In genomic region chr2:28382755-28383154, GRCh38 we compare ENCODE assay signal across 27 cellular contexts. TPM values are rescaled to one million over a fixed set of nuclear protein-coding genes. Genes with fewer than 3 reads are reported as not detected.
A peak's percentile ranks its signal among the peaks of the same experiment; 100 is the strongest.
DNase-seq lines count a peak whose midpoint lies in the region; ATAC-seq, FAIRE-seq and TF ChIP-seq lines count a peak whose summit lies in the region.
"Had no signal": no experiment of that assay in that cellular context is flagged by ENCODE, and none has a peak within 500 bp of the region (broad histone marks: within the 10 kb centered on the region; RNA-seq: fewer than 3 reads in every experiment).

No MANE protein-coding gene starts in this region.

- H3K4me1 Mint-ChIP-seq in stimulated activated effector memory CD8-positive, alpha-beta T cell treated with anti-CD3 and anti-CD28 coated beads, Interleukin-12 subunit alpha, Interleukin-12 subunit beta, amount 100 ng/mL, for 72 hours: peaks cover 45% of the 10 kb centered on the region

- no peaks in the 10 kb centered on the region for H3K9me1 ChIP-seq in K562 (ENCODE audit: control insufficient read depth, insufficient read depth, low read length)

- H3K79me2 ChIP-seq in K562 (ENCODE audit: control insufficient read depth, insufficient read depth, low read length): no peaks in the 10 kb centered on the region

- in situ Hi-C loops in K562 (cut with MboI): no loop called here

- no peak overlapping the region for H3K4me3 Mint-ChIP-seq in stimulated activated effector memory CD8-positive, alpha-beta T cell treated with anti-CD3 and anti-CD28 coated beads, Interleukin-12 subunit alpha, Interleukin-12 subunit beta, amount 100 ng/mL, for 72 hours
- H3K4me3 Mint-ChIP-seq: activated B cell treated with CpG ODN at 0.5 μM for 24 hours; activated CD4-positive, alpha-beta memory T cell treated with anti-CD3 and anti-CD28 coated beads for 36 hours; CD8-positive, alpha-beta memory T cell; stimulated activated naive CD8-positive, alpha-beta T cell treated with anti-CD3 and anti-CD28 coated beads, Interleukin-15, Interleukin-2, amounts not matched to agents 100 ng/mL and 50 ng/mL, for 24 hours; T-cell had no signal

- H3K9me3 Mint-ChIP-seq in stimulated activated effector memory CD8-positive, alpha-beta T cell treated with anti-CD3 and anti-CD28 coated beads, Interleukin-12 subunit alpha, Interleukin-12 subunit beta, amount 100 ng/mL, for 72 hours: no peaks in the 10 kb centered on the region
- H3K9me3 Mint-ChIP-seq: activated B cell treated with CpG ODN at 0.5 μM for 24 hours; activated CD4-positive, alpha-beta memory T cell treated with anti-CD3 and anti-CD28 coated beads for 36 hours; activated naive CD4-positive, alpha-beta T cell treated with anti-CD3 and anti-CD28 coated beads, Interleukin-2, amount 50 U/mL, for 72 hours; activated T-helper 2 cell treated with anti-CD3 and anti-CD28 coated beads, Interferon-gamma antibody, Interleukin-2, Interleukin-4, amounts not matched to agents 10 μg/mL and 5 μg/mL and 100 μg/mL, durations not matched to agents 14 hours and 24 hours and 36 hours; CD8-positive, alpha-beta memory T cell; stimulated activated naive CD8-positive, alpha-beta T cell treated with anti-CD3 and anti-CD28 coated beads, Interleukin-15, Interleukin-2, amounts not matched to agents 100 ng/mL and 50 ng/mL, for 24 hours; T-cell had no signal

- POLR2A ChIA-PET in K562 (lab: Yijun Ruan, JAX): interaction anchor here (1.1 kb wide), 1 partner anchor 9 kb away, joined by 5 read pairs; no protein-coding TSS in a partner anchor

- TF ChIP-seq POLR2A in K562 (conservative IDR thresholded peaks at IDR 0.05) (no peak), tibial nerve (IDR thresholded peaks at IDR 0.05) (no peak), vagina (IDR thresholded peaks at IDR 0.05) (no peak)

- H3K27ac ChIP-seq in K562 (ENCODE audit: extremely low read depth, low read depth, low read length) (no peak overlapping the region), tibial nerve (no peak overlapping the region), vagina (no peak overlapping the region)
- H3K27ac ChIP-seq: esophagus muscularis mucosa, left lung, SJCRH30, thyroid gland had no signal

- H2AFZ ChIP-seq in K562 (ENCODE audit: low read depth, low read length): peak overlapping the region; percentile 58

- DNase-seq in Right ventricle myocardium superior: no peak
- DNase-seq in left cardiac atrium: no peak
- peak in 3 of 4 experiments; percentile 26 to 40 (median 39) for DNase-seq in K562 (ENCODE audit: extremely low read depth in 1 of 4, low spot score in 3 of 4)
- peak in 2 of 3 donors; percentile 52 to 64 for DNase-seq in mucosa of descending colon
- DNase-seq in stimulated activated effector memory CD8-positive, alpha-beta T cell treated with anti-CD3 and anti-CD28 coated beads, Interleukin-12 subunit alpha, Interleukin-12 subunit beta, amount 100 ng/mL, for 72 hours (ENCODE audit: low spot score in 2 of 2): no peak
- DNase-seq in effector CD8-positive, alpha-beta T cell (lab: John Stamatoyannopoulos, UW): no peak
- no peak for DNase-seq in tibial nerve (ENCODE audit: low spot score in 2 of 2)
- DNase-seq in vagina (ENCODE audit: extremely low spot score in 2 of 2): no peak
- DNase-seq: activated B cell treated with CpG ODN at 0.5 μM for 24 hours; activated CD4-positive, alpha-beta memory T cell treated with anti-CD3 and anti-CD28 coated beads for 36 hours; AML-193; cortex of kidney; left lung; NCI-H2171 treated with DMSO at 0.1 percent for 48 hours; NCI-H524 treated with DMSO at 0.1 percent for 48 hours; SJCRH30; T-cell; thyroid gland had no signal

- peak overlapping the region; percentile 80 for H3K27ac Mint-ChIP-seq in stimulated activated effector memory CD8-positive, alpha-beta T cell treated with anti-CD3 and anti-CD28 coated beads, Interleukin-12 subunit alpha, Interleukin-12 subunit beta, amount 100 ng/mL, for 72 hours
- H3K27ac Mint-ChIP-seq: activated B cell treated with CpG ODN at 0.5 μM for 24 hours; activated CD4-positive, alpha-beta memory T cell treated with anti-CD3 and anti-CD28 coated beads for 36 hours; activated T-helper 2 cell treated with anti-CD3 and anti-CD28 coated beads, Interferon-gamma antibody, Interleukin-2, Interleukin-4, amounts not matched to agents 10 μg/mL and 5 μg/mL and 100 μg/mL, durations not matched to agents 14 hours and 24 hours and 36 hours; stimulated activated naive CD8-positive, alpha-beta T cell treated with anti-CD3 and anti-CD28 coated beads, Interleukin-15, Interleukin-2, amounts not matched to agents 100 ng/mL and 50 ng/mL, for 24 hours; T-cell had no signal

- no peaks in the 10 kb centered on the region for H3K36me3 Mint-ChIP-seq in stimulated activated effector memory CD8-positive, alpha-beta T cell treated with anti-CD3 and anti-CD28 coated beads, Interleukin-12 subunit alpha, Interleukin-12 subunit beta, amount 100 ng/mL, for 72 hours
- H3K36me3 Mint-ChIP-seq: activated CD4-positive, alpha-beta memory T cell treated with anti-CD3 and anti-CD28 coated beads for 36 hours; activated naive CD4-positive, alpha-beta T cell treated with anti-CD3 and anti-CD28 coated beads, Interleukin-2, amount 50 U/mL, for 72 hours; CD8-positive, alpha-beta memory T cell; T-cell had no signal

- peak overlapping the region in 1 of 2 experiments; percentile 85; a peak in 2 of 4 replicates for H3K9ac ChIP-seq in K562 (ENCODE audit: insufficient read depth in 1 of 2, low read depth in 2 of 2, low read length in 2 of 2)

- H3K4me1 ChIP-seq in K562 (replicated peaks in 1 of 2; ENCODE audit: control insufficient read depth in 2 of 2, insufficient read depth in 2 of 2, low read length in 2 of 2) (peaks cover 7 to 9% of the 10 kb centered on the region in 2 experiments), mucosa of descending colon (ENCODE audit: low read depth) (peaks cover 40% of the 10 kb centered on the region), tibial nerve (peaks cover 0 to 5% (median 0%) of the 10 kb centered on the region in 4 donors), vagina (peaks cover 23% of the 10 kb centered on the region)
- H3K4me1 ChIP-seq: esophagus muscularis mucosa, thyroid gland had no signal

- intact Hi-C loops in Right ventricle myocardium superior (cut with DNase I): no loop called here
- intact Hi-C loops in left cardiac atrium (cut with DNase I): no loop called here
- intact Hi-C loops in K562 (cut with micrococcal nuclease): no loop called here
- intact Hi-C loops in mucosa of descending colon (cut with DNase I, micrococcal nuclease): no loop called here
- intact Hi-C loops in vagina (cut with DNase I): no loop called here

- BruUV-seq in K562 (replicated peaks; lab: Mats Ljungman, UMichigan): no TSS peak

- no peak for TF ChIP-seq EP300 in K562 (IDR thresholded peaks at IDR 0.05; ENCODE audit: low read length)
- no peak for TF ChIP-seq EP300 in tibial nerve (IDR thresholded peaks at IDR 0.05)

- no peaks in the 10 kb centered on the region; a peak in 1 of 5 replicates for H3K27me3 ChIP-seq in K562 (ENCODE audit: control insufficient read depth in 2 of 2, insufficient read depth in 2 of 2, low read length in 2 of 2)
- no peaks in the 10 kb centered on the region for H3K27me3 ChIP-seq in tibial nerve
- no peaks in the 10 kb centered on the region for H3K27me3 ChIP-seq in vagina
- H3K27me3 ChIP-seq: esophagus muscularis mucosa, left lung, SJCRH30, thyroid gland had no signal

- H3K4me3 ChIP-seq in K562 (no peak overlapping the region), mucosa of descending colon (no peak overlapping the region), tibial nerve (no peak overlapping the region), vagina (no peak overlapping the region)
- H3K4me3 ChIP-seq: A549, esophagus muscularis mucosa, left lung, SJCRH30, thyroid gland had no signal

- ATAC-seq in Right ventricle myocardium superior (ENCODE audit: poor library complexity): peak; percentile 6
- ATAC-seq in left cardiac atrium: no peak
- ATAC-seq in K562: peak; percentile 45
- ATAC-seq in mucosa of descending colon: peak; percentile 39
- ATAC-seq in stimulated activated effector memory CD8-positive, alpha-beta T cell treated with anti-CD3 and anti-CD28 coated beads, Interleukin-12 subunit alpha, Interleukin-12 subunit beta, amount 100 ng/mL, for 72 hours: no peak
- ATAC-seq: activated naive CD4-positive, alpha-beta T cell treated with anti-CD3 and anti-CD28 coated beads, Interleukin-2, amount 50 U/mL, for 72 hours; left lung; T-cell had no signal

- TF ChIP-seq CTCF in K562 (IDR thresholded peaks at IDR 0.05 in 2 of 3, conservative IDR thresholded peaks at IDR 0.05 in 1 of 3; ENCODE audit: insufficient read depth in 2 of 3, low read depth in 1 of 3, low read length in 3 of 3) (no peak), mucosa of descending colon (IDR thresholded peaks at IDR 0.05) (no peak), tibial nerve (IDR thresholded peaks at IDR 0.05) (no peak), vagina (IDR thresholded peaks at IDR 0.05) (no peak)

- 16% methylated on average over 7 of the region's 7 CpGs for WGBS in K562 (ENCODE audit: insufficient coverage, low coverage, missing lambda C conversion rate)
- WGBS in tibial nerve, 2 donors: 83 to 84% methylated on average over 6 to 7 of the region's 7 CpGs

- H3K4me2 ChIP-seq in K562 (ENCODE audit: insufficient read depth, low read length): no peak overlapping the region
- H3K4me2 ChIP-seq: A549 had no signal

- FAIRE-seq in K562 (lab: Jason Lieb, UNC): no peak
- FAIRE-seq: A549, bronchial epithelial cell, frontal cortex, H1 had no signal

- CTCF ChIA-PET in K562 (lab: Yijun Ruan, JAX; ENCODE audit: low intra/inter-chr PET ratio): no interaction called here

- H4K20me1 ChIP-seq in K562 (replicated peaks; ENCODE audit: control insufficient read depth, insufficient read depth, low read length): no peaks in the 10 kb centered on the region

- H3K9me3 ChIP-seq in K562 (replicated peaks; ENCODE audit: control insufficient read depth, insufficient read depth, low read depth, low read length) (no peaks in the 10 kb centered on the region), mucosa of descending colon (no peaks in the 10 kb centered on the region), tibial nerve (no peaks in the 10 kb centered on the region), vagina (no peaks in the 10 kb centered on the region)
- H3K9me3 ChIP-seq: A549, esophagus muscularis mucosa, left lung, SJCRH30, thyroid gland had no signal

- TF ChIP-seq RAD21 in K562 (CRISPR knock-in tag; conservative IDR thresholded peaks at IDR 0.05 in 1 of 2, IDR thresholded peaks at IDR 0.05 in 1 of 2): no peak

- H3K36me3 ChIP-seq in K562 (ENCODE audit: control insufficient read depth, insufficient read depth, low read length) (no peaks in the 10 kb centered on the region), mucosa of descending colon (ENCODE audit: low read depth) (no peaks in the 10 kb centered on the region), tibial nerve (no peaks in the 10 kb centered on the region), vagina (no peaks in the 10 kb centered on the region)
- H3K36me3 ChIP-seq: esophagus muscularis mucosa, left lung, SJCRH30, thyroid gland had no signal

RNA-seq across cellular contexts. Expression of gene FOSL2, which starts 9.9 kb away (rescaled TPM):
- total RNA-seq in Right ventricle myocardium superior (45.7 TPM), left cardiac atrium (100 to 1,000 TPM in 1 of 2 donors, 10 to 100 TPM in 1; 66.6 to 140 TPM), K562 (2014; rRNA removed) (0.86 and 1.4 TPM in 2 replicates), K562 (2014; rRNA removed; fragmentation: Illumina TruSeq; extraction: Trizol) (0.45 and 0.51 TPM in 2 replicates), K562 (2015; rRNA removed; fragmentation: Illumina TruSeq; extraction: Trizol) (1.4 and 1.6 TPM in 2 replicates), K562 (2021) (2.9 and 3.1 TPM in 2 replicates), mucosa of descending colon (100 to 1,000 TPM; 160 to 166 (median 162) TPM), tibial nerve (100 to 1,000 TPM; 141 to 207 (median 190) TPM), vagina (213 TPM)
- total RNA-seq in K562 (2011; cell fraction: chromatin; rRNA removed; ENCODE audit: low replicate concordance): 0.77 and 2.2 TPM in 2 replicates
- total RNA-seq in K562 (2011; cell fraction: nucleolus; rRNA removed): 1.4 and 1.5 TPM in 2 replicates
- 0.99 and 1.5 TPM in 2 replicates for total RNA-seq in K562 (2011; cell fraction: nucleoplasm; rRNA removed)
- polyA plus RNA-seq in K562 (2011; rRNA removed) (0.31 and 0.57 TPM in 2 replicates), K562 (2014; fragmentation: Illumina TruSeq; extraction: Trizol) (0.80 and 0.86 TPM in 2 replicates), K562 (2014; fragmentation: Nextera tagmentation; extraction: Ambion mirVana) (under 1 TPM; 0.04 to 0.07 TPM), K562 (2014; rRNA removed) (0.88 and 0.91 TPM in 2 replicates)
- polyA plus RNA-seq in K562 (2011; cell fraction: cytosol; rRNA removed): 0.34 and 0.51 TPM in 2 replicates
- polyA plus RNA-seq in K562 (2011; cell fraction: nucleus; rRNA removed): 0.77 and 1.00 TPM in 2 replicates
- 2.4 and 4.6 TPM in 2 replicates for polyA plus RNA-seq in K562 (2012)
- 0.35 and 0.51 TPM in 2 replicates for polyA minus RNA-seq in K562 (2011; rRNA and poly(A)+ RNA removed)
- 0.76 and 1.3 TPM in 2 replicates for polyA minus RNA-seq in K562 (2011; cell fraction: cytosol; rRNA and poly(A)+ RNA removed)
- 1.1 and 1.4 TPM in 2 replicates for polyA minus RNA-seq in K562 (2011; cell fraction: nucleus; rRNA and poly(A)+ RNA removed)

Comparison
In these comparisons a context has a peak if more than half of its experiments do, and no peak if none do; other contexts are left out.
1. ATAC-seq: peak in Right ventricle myocardium superior (single experiment), K562 (single experiment) and mucosa of descending colon (single experiment); none in left cardiac atrium (0 of 2) and stimulated activated effector memory CD8-positive, alpha-beta T cell treated with anti-CD3 and anti-CD28 coated beads, Interleukin-12 subunit alpha, Interleukin-12 subunit beta, amount 100 ng/mL, for 72 hours (single experiment).
2. DNase-seq: peak in K562 (3 of 4) and mucosa of descending colon (2 of 3); none in Right ventricle myocardium superior (single experiment), left cardiac atrium (single experiment), stimulated activated effector memory CD8-positive, alpha-beta T cell treated with anti-CD3 and anti-CD28 coated beads, Interleukin-12 subunit alpha, Interleukin-12 subunit beta, amount 100 ng/mL, for 72 hours (0 of 2), effector CD8-positive, alpha-beta T cell (single experiment), tibial nerve (0 of 2) and vagina (0 of 2).
3. RNA of gene FOSL2, which starts 9.9 kb away (total RNA-seq): 213 TPM in vagina (single experiment), 141 to 207 TPM in tibial nerve, 160 to 166 TPM in mucosa of descending colon, 66.6 to 140 TPM in left cardiac atrium and 45.7 TPM in Right ventricle myocardium superior (single experiment); 0.45 to 3.1 TPM in K562; every median in the first group is over 10 times any median in the second.